ENCODE assay signal across 15 cellular contexts in genomic region chr2:190927257-190927656, GRCh38. TPM values are rescaled to one million over a fixed set of nuclear protein-coding genes. Genes with fewer than 3 reads are reported as not detected.
DNase-seq lines count a peak whose midpoint lies in the region; ATAC-seq and TF ChIP-seq lines count a peak whose summit lies in the region.
"Had no signal": no experiment of that assay in that cellular context is flagged by ENCODE, and none has a peak within 500 bp of the region (broad histone marks: within the 10 kb centered on the region; RNA-seq: fewer than 3 reads in every experiment).

No MANE protein-coding gene starts in this region.

- no peak for TF ChIP-seq CTCF in activated CD8-positive, alpha-beta T cell treated with anti-CD3 and anti-CD28 coated beads for 36 hours (IDR thresholded peaks at IDR 0.05)
- TF ChIP-seq CTCF in astrocyte of the cerebellum (IDR thresholded peaks at IDR 0.05; ENCODE audit: low read depth, low read length, missing control alignments) (no peak), hepatocyte (IDR thresholded peaks at IDR 0.05; ENCODE audit: poor library complexity) (no peak)

- peak overlapping the region; percentile 33 for H3K4me2 ChIP-seq in hepatocyte

- H3K4me1 ChIP-seq in hepatocyte (ENCODE audit: insufficient read depth): peaks cover 10% of the 10 kb centered on the region

- no peaks in the 10 kb centered on the region for H3K27me3 Mint-ChIP-seq in activated CD8-positive, alpha-beta T cell treated with anti-CD3 and anti-CD28 coated beads, Interleukin-2, amount 10 ng/mL, durations not matched to agents 7 days and 5 days (ENCODE audit: low read depth)
- no peaks in the 10 kb centered on the region for H3K27me3 Mint-ChIP-seq in activated CD8-positive, alpha-beta T cell treated with anti-CD3 and anti-CD28 coated beads for 36 hours
- H3K27me3 Mint-ChIP-seq in activated naive CD4-positive, alpha-beta T cell treated with anti-CD3 and anti-CD28 coated beads for 36 hours (ENCODE audit: low read depth): no peaks in the 10 kb centered on the region
- H3K27me3 Mint-ChIP-seq in activated T-helper 2 cell treated with anti-CD3 and anti-CD28 coated beads, Interferon-gamma antibody, Interleukin-2, Interleukin-4, amounts not matched to agents 10 μg/mL and 5 μg/mL and 100 μg/mL, durations not matched to agents 14 hours and 24 hours and 36 hours (ENCODE audit: low read depth): no peaks in the 10 kb centered on the region
- H3K27me3 Mint-ChIP-seq: activated CD4-positive, alpha-beta T cell treated with anti-CD3 and anti-CD28 coated beads for 36 hours; naive B cell had no signal

- CTCF ChIA-PET in activated CD8-positive, alpha-beta T cell treated with anti-CD3 and anti-CD28 coated beads, Interleukin-2, amount 10 ng/mL, durations not matched to agents 7 days and 5 days (lab: Charles Lee): no interaction called here
- CTCF ChIA-PET in activated CD8-positive, alpha-beta T cell treated with anti-CD3 and anti-CD28 coated beads for 36 hours (lab: Charles Lee): no interaction called here
- CTCF ChIA-PET in activated naive CD4-positive, alpha-beta T cell treated with anti-CD3 and anti-CD28 coated beads for 36 hours (lab: Charles Lee): interaction anchor here (0.7 kb wide), 1 partner anchor 76 kb away, joined by 4 read pairs; no protein-coding TSS in a partner anchor

- no peaks in the 10 kb centered on the region for H3K27me3 ChIP-seq in hepatocyte

- H3K4me1 Mint-ChIP-seq in activated CD8-positive, alpha-beta T cell treated with anti-CD3 and anti-CD28 coated beads, Interleukin-2, amount 10 ng/mL, durations not matched to agents 7 days and 5 days (ENCODE audit: low read depth): no peaks in the 10 kb centered on the region
- H3K4me1 Mint-ChIP-seq in activated CD8-positive, alpha-beta T cell treated with anti-CD3 and anti-CD28 coated beads for 36 hours (ENCODE audit: low read depth): peaks cover 18% of the 10 kb centered on the region
- peaks cover 27% of the 10 kb centered on the region for H3K4me1 Mint-ChIP-seq in activated naive CD4-positive, alpha-beta T cell treated with anti-CD3 and anti-CD28 coated beads for 36 hours (ENCODE audit: low read depth)
- H3K4me1 Mint-ChIP-seq in activated T-helper 2 cell treated with anti-CD3 and anti-CD28 coated beads, Interferon-gamma antibody, Interleukin-2, Interleukin-4, amounts not matched to agents 10 μg/mL and 5 μg/mL and 100 μg/mL, durations not matched to agents 14 hours and 24 hours and 36 hours (ENCODE audit: low read depth): peaks cover 9% of the 10 kb centered on the region

- in situ Hi-C loops in astrocyte of the cerebellum (cut with HindIII; ENCODE audit: low sequenced_read_pairs): no loop called here

- no peak for DNase-seq in activated CD8-positive, alpha-beta T cell treated with anti-CD3 and anti-CD28 coated beads, Interleukin-2, amount 10 ng/mL, durations not matched to agents 7 days and 5 days
- no peak for DNase-seq in activated CD8-positive, alpha-beta T cell treated with anti-CD3 and anti-CD28 coated beads for 36 hours
- peak; percentile 42 for DNase-seq in astrocyte of the cerebellum (ENCODE audit: low read depth)
- no peak for DNase-seq in hepatocyte (ENCODE audit: low spot score)
- peak; percentile 17 for DNase-seq in stromal cell of bone marrow (ENCODE audit: low read depth)
- DNase-seq in activated naive CD4-positive, alpha-beta T cell treated with anti-CD3 and anti-CD28 coated beads for 36 hours: no peak
- DNase-seq in activated T-helper 2 cell treated with anti-CD3 and anti-CD28 coated beads, Interferon-gamma antibody, Interleukin-2, Interleukin-4, amounts not matched to agents 10 μg/mL and 5 μg/mL and 100 μg/mL, durations not matched to agents 14 hours and 24 hours and 36 hours (ENCODE audit: low spot score): no peak
- DNase-seq in occipital lobe (lab: John Stamatoyannopoulos, UW): no peak
- DNase-seq: 8988T; activated CD4-positive, alpha-beta T cell treated with anti-CD3 and anti-CD28 coated beads for 36 hours; activated effector memory CD4-positive, alpha-beta T cell treated with Interleukin-2 at 50 U/mL for 16 hours; caudate nucleus; naive B cell; NCI-H1048; NCI-H226 had no signal

- H3K9me3 Mint-ChIP-seq in activated CD8-positive, alpha-beta T cell treated with anti-CD3 and anti-CD28 coated beads, Interleukin-2, amount 10 ng/mL, durations not matched to agents 7 days and 5 days (ENCODE audit: insufficient read depth): no peaks in the 10 kb centered on the region
- H3K9me3 Mint-ChIP-seq in activated CD8-positive, alpha-beta T cell treated with anti-CD3 and anti-CD28 coated beads for 36 hours: no peaks in the 10 kb centered on the region
- H3K9me3 Mint-ChIP-seq in activated naive CD4-positive, alpha-beta T cell treated with anti-CD3 and anti-CD28 coated beads for 36 hours: no peaks in the 10 kb centered on the region
- no peaks in the 10 kb centered on the region for H3K9me3 Mint-ChIP-seq in activated T-helper 2 cell treated with anti-CD3 and anti-CD28 coated beads, Interferon-gamma antibody, Interleukin-2, Interleukin-4, amounts not matched to agents 10 μg/mL and 5 μg/mL and 100 μg/mL, durations not matched to agents 14 hours and 24 hours and 36 hours
- H3K9me3 Mint-ChIP-seq: naive B cell had no signal

- H3K27ac ChIP-seq in hepatocyte: peak overlapping the region; percentile 63

- no peak overlapping the region for H2AFZ ChIP-seq in hepatocyte

- no peak overlapping the region for H3K4me3 Mint-ChIP-seq in activated CD8-positive, alpha-beta T cell treated with anti-CD3 and anti-CD28 coated beads, Interleukin-2, amount 10 ng/mL, durations not matched to agents 7 days and 5 days
- H3K4me3 Mint-ChIP-seq in activated CD8-positive, alpha-beta T cell treated with anti-CD3 and anti-CD28 coated beads for 36 hours: no peak overlapping the region
- H3K4me3 Mint-ChIP-seq in activated naive CD4-positive, alpha-beta T cell treated with anti-CD3 and anti-CD28 coated beads for 36 hours: no peak overlapping the region
- no peak overlapping the region for H3K4me3 Mint-ChIP-seq in activated T-helper 2 cell treated with anti-CD3 and anti-CD28 coated beads, Interferon-gamma antibody, Interleukin-2, Interleukin-4, amounts not matched to agents 10 μg/mL and 5 μg/mL and 100 μg/mL, durations not matched to agents 14 hours and 24 hours and 36 hours (ENCODE audit: low read depth)
- H3K4me3 Mint-ChIP-seq: activated CD4-positive, alpha-beta T cell treated with anti-CD3 and anti-CD28 coated beads for 36 hours; naive B cell had no signal

- H3K9me2 ChIP-seq in hepatocyte (replicated peaks; ENCODE audit: insufficient read depth): no peaks in the 10 kb centered on the region

- no peak overlapping the region for H3K4me3 ChIP-seq in astrocyte of the cerebellum (ENCODE audit: low read depth, low read length)
- H3K4me3 ChIP-seq in hepatocyte: no peak overlapping the region

- no peaks in the 10 kb centered on the region for H3K79me2 ChIP-seq in hepatocyte

- H3K9me3 ChIP-seq in hepatocyte (ENCODE audit: low read depth): no peaks in the 10 kb centered on the region

- POLR2A ChIA-PET in activated CD8-positive, alpha-beta T cell treated with anti-CD3 and anti-CD28 coated beads, Interleukin-2, amount 10 ng/mL, durations not matched to agents 7 days and 5 days (lab: Charles Lee): no interaction called here
- POLR2A ChIA-PET in activated CD8-positive, alpha-beta T cell treated with anti-CD3 and anti-CD28 coated beads for 36 hours (lab: Charles Lee): no interaction called here

- intact Hi-C loops in activated CD8-positive, alpha-beta T cell treated with anti-CD3 and anti-CD28 coated beads for 36 hours (cut with micrococcal nuclease): no loop called here
- intact Hi-C loops in activated naive CD4-positive, alpha-beta T cell treated with anti-CD3 and anti-CD28 coated beads for 36 hours (cut with micrococcal nuclease): no loop called here
- intact Hi-C loops in activated T-helper 2 cell treated with anti-CD3 and anti-CD28 coated beads, Interferon-gamma antibody, Interleukin-2, Interleukin-4, amounts not matched to agents 10 μg/mL and 5 μg/mL and 100 μg/mL, durations not matched to agents 14 hours and 24 hours and 36 hours (cut with micrococcal nuclease): no loop called here

- H3K36me3 Mint-ChIP-seq in activated CD8-positive, alpha-beta T cell treated with anti-CD3 and anti-CD28 coated beads, Interleukin-2, amount 10 ng/mL, durations not matched to agents 7 days and 5 days (ENCODE audit: low read depth): peaks cover 67% of the 10 kb centered on the region
- peaks cover 61% of the 10 kb centered on the region for H3K36me3 Mint-ChIP-seq in activated CD8-positive, alpha-beta T cell treated with anti-CD3 and anti-CD28 coated beads for 36 hours (ENCODE audit: low read depth)
- H3K36me3 Mint-ChIP-seq in activated naive CD4-positive, alpha-beta T cell treated with anti-CD3 and anti-CD28 coated beads for 36 hours (ENCODE audit: low read depth): peaks cover 49% of the 10 kb centered on the region
- H3K36me3 Mint-ChIP-seq in activated T-helper 2 cell treated with anti-CD3 and anti-CD28 coated beads, Interferon-gamma antibody, Interleukin-2, Interleukin-4, amounts not matched to agents 10 μg/mL and 5 μg/mL and 100 μg/mL, durations not matched to agents 14 hours and 24 hours and 36 hours (ENCODE audit: low read depth): peaks cover 77% of the 10 kb centered on the region

- 71% methylated on average over 2 of the region's 2 CpGs for WGBS in hepatocyte (ENCODE audit: low lambda C conversion rate, missing lambda C conversion rate)

- H3K36me3 ChIP-seq in hepatocyte (replicated peaks; ENCODE audit: insufficient read depth, low read depth): no peaks in the 10 kb centered on the region

- peak; percentile 31 for ATAC-seq in activated CD8-positive, alpha-beta T cell treated with anti-CD3 and anti-CD28 coated beads, Interleukin-2, amount 10 ng/mL, durations not matched to agents 7 days and 5 days
- no peak for ATAC-seq in activated CD8-positive, alpha-beta T cell treated with anti-CD3 and anti-CD28 coated beads for 36 hours
- ATAC-seq: activated CD4-positive, alpha-beta T cell treated with anti-CD3 and anti-CD28 coated beads for 36 hours had no signal

- H3K27ac Mint-ChIP-seq in activated CD8-positive, alpha-beta T cell treated with anti-CD3 and anti-CD28 coated beads, Interleukin-2, amount 10 ng/mL, durations not matched to agents 7 days and 5 days: no peak overlapping the region
- no peak overlapping the region for H3K27ac Mint-ChIP-seq in activated CD8-positive, alpha-beta T cell treated with anti-CD3 and anti-CD28 coated beads for 36 hours
- no peak overlapping the region for H3K27ac Mint-ChIP-seq in activated naive CD4-positive, alpha-beta T cell treated with anti-CD3 and anti-CD28 coated beads for 36 hours
- H3K27ac Mint-ChIP-seq in activated T-helper 2 cell treated with anti-CD3 and anti-CD28 coated beads, Interferon-gamma antibody, Interleukin-2, Interleukin-4, amounts not matched to agents 10 μg/mL and 5 μg/mL and 100 μg/mL, durations not matched to agents 14 hours and 24 hours and 36 hours: no peak overlapping the region
- H3K27ac Mint-ChIP-seq: activated CD4-positive, alpha-beta T cell treated with anti-CD3 and anti-CD28 coated beads for 36 hours had no signal

- H4K20me1 ChIP-seq in hepatocyte (ENCODE audit: insufficient read depth, poor library complexity, severe bottlenecking): no peaks in the 10 kb centered on the region

RNA-seq across cellular contexts. Expression of gene GLS, which starts 46.6 kb away (rescaled TPM):
- total RNA-seq in activated CD8-positive, alpha-beta T cell treated with anti-CD3 and anti-CD28 coated beads, Interleukin-2, amount 10 ng/mL, durations not matched to agents 7 days and 5 days: 100 to 1,000 TPM; 162 to 193 TPM
- 100 to 1,000 TPM; 218 to 227 TPM for total RNA-seq in activated CD8-positive, alpha-beta T cell treated with anti-CD3 and anti-CD28 coated beads for 36 hours
- total RNA-seq in hepatocyte: 385 and 460 TPM in 2 replicates
- 78.8 and 78.9 TPM in 2 replicates for polyA plus RNA-seq in hepatocyte
- 100 to 1,000 TPM; 248 to 255 TPM for total RNA-seq in activated naive CD4-positive, alpha-beta T cell treated with anti-CD3 and anti-CD28 coated beads for 36 hours
- total RNA-seq in activated T-helper 2 cell treated with anti-CD3 and anti-CD28 coated beads, Interferon-gamma antibody, Interleukin-2, Interleukin-4, amounts not matched to agents 10 μg/mL and 5 μg/mL and 100 μg/mL, durations not matched to agents 14 hours and 24 hours and 36 hours: 195 and 201 TPM in 2 replicates
- total RNA-seq in occipital lobe: 207 TPM

Comparison
In these comparisons a context has a peak if more than half of its experiments do, and no peak if none do; other contexts are left out.
1. DNase-seq: peak in astrocyte of the cerebellum (single experiment) and stromal cell of bone marrow (single experiment); none in activated CD8-positive, alpha-beta T cell treated with anti-CD3 and anti-CD28 coated beads, Interleukin-2, amount 10 ng/mL, durations not matched to agents 7 days and 5 days (single experiment), activated CD8-positive, alpha-beta T cell treated with anti-CD3 and anti-CD28 coated beads for 36 hours (single experiment), hepatocyte (single experiment), activated naive CD4-positive, alpha-beta T cell treated with anti-CD3 and anti-CD28 coated beads for 36 hours (single experiment), activated T-helper 2 cell treated with anti-CD3 and anti-CD28 coated beads, Interferon-gamma antibody, Interleukin-2, Interleukin-4, amounts not matched to agents 10 μg/mL and 5 μg/mL and 100 μg/mL, durations not matched to agents 14 hours and 24 hours and 36 hours (single experiment) and occipital lobe (single experiment).